In the genomic region with DNA sequence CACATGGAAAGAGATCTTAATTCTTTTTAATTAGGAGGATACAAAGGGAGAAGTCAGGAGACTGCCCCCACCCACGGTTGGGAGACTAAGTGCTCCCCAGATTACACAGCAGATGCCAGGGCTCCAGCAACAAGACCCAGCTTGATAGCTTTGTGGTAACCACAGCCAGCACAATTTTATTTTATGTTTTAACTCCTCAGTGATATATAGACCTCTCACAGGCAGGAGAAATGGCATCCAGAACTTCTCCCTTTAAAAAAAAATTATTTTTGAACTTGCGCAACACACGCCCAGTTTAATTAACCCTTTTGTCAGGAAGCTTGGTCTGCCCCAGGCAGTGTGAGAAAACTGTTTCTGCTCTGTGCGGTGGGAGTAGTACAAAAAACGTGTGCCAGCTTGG, we compare ENCODE assay signal across 1 cellular context.
TF ChIP-seq lines count a peak whose summit lies in the region.

No MANE protein-coding gene starts in this region.

TF ChIP-seq in SK-N-SH, 30 proteins besides CTCF, POLR2A, EP300 and RAD21 (continued from another document):
- TF ChIP-seq, protein P1, sequence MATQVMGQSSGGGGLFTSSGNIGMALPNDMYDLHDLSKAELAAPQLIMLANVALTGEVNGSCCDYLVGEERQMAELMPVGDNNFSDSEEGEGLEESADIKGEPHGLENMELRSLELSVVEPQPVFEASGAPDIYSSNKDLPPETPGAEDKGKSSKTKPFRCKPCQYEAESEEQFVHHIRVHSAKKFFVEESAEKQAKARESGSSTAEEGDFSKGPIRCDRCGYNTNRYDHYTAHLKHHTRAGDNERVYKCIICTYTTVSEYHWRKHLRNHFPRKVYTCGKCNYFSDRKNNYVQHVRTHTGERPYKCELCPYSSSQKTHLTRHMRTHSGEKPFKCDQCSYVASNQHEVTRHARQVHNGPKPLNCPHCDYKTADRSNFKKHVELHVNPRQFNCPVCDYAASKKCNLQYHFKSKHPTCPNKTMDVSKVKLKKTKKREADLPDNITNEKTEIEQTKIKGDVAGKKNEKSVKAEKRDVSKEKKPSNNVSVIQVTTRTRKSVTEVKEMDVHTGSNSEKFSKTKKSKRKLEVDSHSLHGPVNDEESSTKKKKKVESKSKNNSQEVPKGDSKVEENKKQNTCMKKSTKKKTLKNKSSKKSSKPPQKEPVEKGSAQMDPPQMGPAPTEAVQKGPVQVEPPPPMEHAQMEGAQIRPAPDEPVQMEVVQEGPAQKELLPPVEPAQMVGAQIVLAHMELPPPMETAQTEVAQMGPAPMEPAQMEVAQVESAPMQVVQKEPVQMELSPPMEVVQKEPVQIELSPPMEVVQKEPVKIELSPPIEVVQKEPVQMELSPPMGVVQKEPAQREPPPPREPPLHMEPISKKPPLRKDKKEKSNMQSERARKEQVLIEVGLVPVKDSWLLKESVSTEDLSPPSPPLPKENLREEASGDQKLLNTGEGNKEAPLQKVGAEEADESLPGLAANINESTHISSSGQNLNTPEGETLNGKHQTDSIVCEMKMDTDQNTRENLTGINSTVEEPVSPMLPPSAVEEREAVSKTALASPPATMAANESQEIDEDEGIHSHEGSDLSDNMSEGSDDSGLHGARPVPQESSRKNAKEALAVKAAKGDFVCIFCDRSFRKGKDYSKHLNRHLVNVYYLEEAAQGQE (IDR thresholded peaks at IDR 0.05; ENCODE audit: low read depth, low read length) = no peak
- TF ChIP-seq EZH2phosphoT487 (IDR thresholded peaks at IDR 0.05; ENCODE audit: borderline replicate concordance, low read depth) (no peak), SIN3A (IDR thresholded peaks at IDR 0.05; ENCODE audit: borderline replicate concordance, low read depth, low read length) (no peak), MXI1 (IDR thresholded peaks at IDR 0.05; ENCODE audit: low read depth, low read length) (no peak), JUND (IDR thresholded peaks at IDR 0.05) (no peak), RXRA (IDR thresholded peaks at IDR 0.05; ENCODE audit: borderline replicate concordance, low read depth) (no peak), GATA2 (CRISPR knock-in tag; IDR thresholded peaks at IDR 0.05) (no peak), FOXJ3 (CRISPR knock-in tag; IDR thresholded peaks at IDR 0.05) (no peak), RFX5 (IDR thresholded peaks at IDR 0.05; ENCODE audit: low read length) (no peak), SMC3 (IDR thresholded peaks at IDR 0.05; ENCODE audit: low read depth, low read length) (no peak), GABPA (IDR thresholded peaks at IDR 0.05; ENCODE audit: low read depth) (no peak), NRF1 (IDR thresholded peaks at IDR 0.05; ENCODE audit: low read depth, low read length) (no peak)
- TF ChIP-seq, protein P2, sequence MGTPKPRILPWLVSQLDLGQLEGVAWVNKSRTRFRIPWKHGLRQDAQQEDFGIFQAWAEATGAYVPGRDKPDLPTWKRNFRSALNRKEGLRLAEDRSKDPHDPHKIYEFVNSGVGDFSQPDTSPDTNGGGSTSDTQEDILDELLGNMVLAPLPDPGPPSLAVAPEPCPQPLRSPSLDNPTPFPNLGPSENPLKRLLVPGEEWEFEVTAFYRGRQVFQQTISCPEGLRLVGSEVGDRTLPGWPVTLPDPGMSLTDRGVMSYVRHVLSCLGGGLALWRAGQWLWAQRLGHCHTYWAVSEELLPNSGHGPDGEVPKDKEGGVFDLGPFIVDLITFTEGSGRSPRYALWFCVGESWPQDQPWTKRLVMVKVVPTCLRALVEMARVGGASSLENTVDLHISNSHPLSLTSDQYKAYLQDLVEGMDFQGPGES (IDR thresholded peaks at IDR 0.05; ENCODE audit: low read depth, low read length) = no peak
- TF ChIP-seq, protein P3, sequence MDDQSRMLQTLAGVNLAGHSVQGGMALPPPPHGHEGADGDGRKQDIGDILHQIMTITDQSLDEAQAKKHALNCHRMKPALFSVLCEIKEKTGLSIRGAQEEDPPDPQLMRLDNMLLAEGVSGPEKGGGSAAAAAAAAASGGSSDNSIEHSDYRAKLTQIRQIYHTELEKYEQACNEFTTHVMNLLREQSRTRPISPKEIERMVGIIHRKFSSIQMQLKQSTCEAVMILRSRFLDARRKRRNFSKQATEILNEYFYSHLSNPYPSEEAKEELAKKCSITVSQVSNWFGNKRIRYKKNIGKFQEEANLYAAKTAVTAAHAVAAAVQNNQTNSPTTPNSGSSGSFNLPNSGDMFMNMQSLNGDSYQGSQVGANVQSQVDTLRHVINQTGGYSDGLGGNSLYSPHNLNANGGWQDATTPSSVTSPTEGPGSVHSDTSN (IDR thresholded peaks at IDR 0.05) = no peak
TF ChIP-seq in SK-N-SH: peak in this region for 0.
